ENCODE assay signal across 20 cellular contexts in genomic region chr2:103401621-103402020, GRCh38.
DNase-seq lines count a peak whose midpoint lies in the region; ATAC-seq, FAIRE-seq and TF ChIP-seq lines count a peak whose summit lies in the region.
"Had no signal": no experiment of that assay in that cellular context is flagged by ENCODE, and none has a peak within 500 bp of the region (broad histone marks: within the 10 kb centered on the region; RNA-seq: fewer than 3 reads in every experiment).

No MANE protein-coding gene starts in this region.

- H3K79me2 ChIP-seq in H1 (ENCODE audit: control insufficient read depth in 1 of 2, insufficient read depth in 2 of 2, low read length in 2 of 2), result no peaks in the 10 kb centered on the region

- TF ChIP-seq RAD21 in H1 (IDR thresholded peaks at IDR 0.05 in 1 of 2, conservative IDR thresholded peaks at IDR 0.05 in 1 of 2; ENCODE audit: low read depth in 2 of 2, low read length in 2 of 2), result peak in 1 of 2 experiments; percentile 6; a peak in 1 of 4 replicates

- no peak overlapping the region for H2BK20ac ChIP-seq in H1 (ENCODE audit: low read length)

- H4K8ac ChIP-seq in H1 (ENCODE audit: extremely low read depth, insufficient read depth, low read length) (no peak overlapping the region), mesenchymal stem cell (ENCODE audit: low read length) (no peak overlapping the region)

- H3K4me1 ChIP-seq in BLaER1 treated with 17β-estradiol and CSF1 and Interleukin-3, amounts not matched to agents 10 nM and 100 nM, result peaks cover 0 to 9% (median 7%) of the 10 kb centered on the region in 10 experiments; a peak in 12 of 20 replicates
- H3K4me1 ChIP-seq in H1 (replicated peaks in 1 of 4; ENCODE audit: control insufficient read depth in 3 of 4, insufficient read depth in 4 of 4, low read length in 3 of 4) (peaks cover 0 to 8% (median 4%) of the 10 kb centered on the region in 4 experiments; a peak in 4 of 7 replicates), mesenchymal stem cell (ENCODE audit: control insufficient read depth, insufficient read depth, low read depth, low read length) (peaks cover 2% of the 10 kb centered on the region)
- H3K4me1 ChIP-seq: body of pancreas, SJSA1 had no signal

- H3K4me2 ChIP-seq in BLaER1 treated with 17β-estradiol and CSF1 and Interleukin-3, amounts not matched to agents 10 nM and 100 nM, result peak overlapping the region in 7 of 11 experiments; percentile 10 to 47 (median 36); a peak in 14 of 22 replicates
- H3K4me2 ChIP-seq in H1 (ENCODE audit: insufficient read depth in 1 of 2, low read depth in 2 of 2, low read length in 2 of 2), result peak overlapping the region; percentile 24 to 33; a peak in 3 of 4 replicates
- no peak overlapping the region for H3K4me2 ChIP-seq in mesenchymal stem cell (ENCODE audit: low read length, poor library complexity, severe bottlenecking)

- 18% methylated on average over 4 of the region's 4 CpGs; no CpG with 5 or more reads in 1 of the 2 experiments for WGBS in H1 (ENCODE audit: extremely low coverage in 1 of 2, insufficient coverage in 1 of 2, insufficient read length in 1 of 2, insufficient replicate concordance in 2 of 2, low coverage in 1 of 2, low lambda C conversion rate in 2 of 2, missing lambda C conversion rate in 1 of 2), 2 experiments
- 17% methylated on average over 3 of the region's 4 CpGs for WGBS in mesenchymal stem cell

- FAIRE-seq in H1 (lab: Jason Lieb, UNC), result peak; percentile 100

- H3K23me2 ChIP-seq in H1 (ENCODE audit: low read depth, low read length), result no peaks in the 10 kb centered on the region

- H3K79me1 ChIP-seq in H1 (ENCODE audit: low read depth, low read length), result no peaks in the 10 kb centered on the region
- H3K79me1 ChIP-seq in mesenchymal stem cell (replicated peaks; ENCODE audit: low read length, poor library complexity, severe bottlenecking), result no peaks in the 10 kb centered on the region

- H3K18ac ChIP-seq in H1 (ENCODE audit: extremely low read depth, low read length) (no peak overlapping the region), mesenchymal stem cell (ENCODE audit: low read depth in 1 of 2, low read length in 2 of 2) (no peak overlapping the region)

- no peak overlapping the region for H3K56ac ChIP-seq in H1 (replicated peaks; ENCODE audit: insufficient read length, low read depth, low read length)

- ATAC-seq in GM19328 (IDR thresholded peaks at IDR 0.05; ENCODE audit: unreplicated experiment), result no peak
- ATAC-seq: body of pancreas; esophagus mucosa; stimulated activated naive B cell treated with anti-CD40 and anti-IgM and Interleukin-4, amounts not matched to agents 10 μg/mL and 1 μg/mL and 100 μg/mL, for 72 hours had no signal

- H3K36me3 ChIP-seq in BLaER1 treated with 17β-estradiol and CSF1 and Interleukin-3, amounts not matched to agents 10 nM and 100 nM, result no peaks in the 10 kb centered on the region
- no peaks in the 10 kb centered on the region for H3K36me3 ChIP-seq in H1 (ENCODE audit: control insufficient read depth in 2 of 4, insufficient read depth in 4 of 4, low read length in 3 of 4)
- H3K36me3 ChIP-seq in mesenchymal stem cell (ENCODE audit: control insufficient read depth in 1 of 2, insufficient read depth in 2 of 2, low read depth in 1 of 2, low read length in 2 of 2), result no peaks in the 10 kb centered on the region
- H3K36me3 ChIP-seq: neutrophil, SJSA1 had no signal

- H4K91ac ChIP-seq in H1 (replicated peaks; ENCODE audit: insufficient read length, low read length) (no peak overlapping the region), mesenchymal stem cell (ENCODE audit: low read length) (no peak overlapping the region)

- no peaks in the 10 kb centered on the region for H3K9me3 ChIP-seq in BLaER1 treated with 17β-estradiol and CSF1 and Interleukin-3, amounts not matched to agents 10 nM and 100 nM (replicated peaks in 1 of 11)
- peaks cover 0 to 3% of the 10 kb centered on the region in 2 experiments; a peak in 1 of 4 replicates for H3K9me3 ChIP-seq in H1 (ENCODE audit: insufficient read depth in 2 of 2, low read depth in 1 of 2, low read length in 1 of 2)
- no peaks in the 10 kb centered on the region for H3K9me3 ChIP-seq in mesenchymal stem cell (ENCODE audit: control insufficient read depth, low read length)
- H3K9me3 ChIP-seq: body of pancreas, neutrophil, SJSA1 had no signal

- no peak overlapping the region for H3K14ac ChIP-seq in H1 (ENCODE audit: insufficient read length)
- H3K14ac ChIP-seq in mesenchymal stem cell (ENCODE audit: low read length in 2 of 2), result no peak overlapping the region

- H3K4ac ChIP-seq in H1 (replicated peaks; ENCODE audit: insufficient read length, low read depth, low read length) (no peak overlapping the region), mesenchymal stem cell (ENCODE audit: low read depth in 1 of 2, low read length in 2 of 2) (no peak overlapping the region)

- CTCF ChIA-PET in H1 (lab: Charles Lee; ENCODE audit: partially characterized antibody), result no interaction called here

- H2BK15ac ChIP-seq in H1 (ENCODE audit: low read length), result no peak overlapping the region
- no peak overlapping the region for H2BK15ac ChIP-seq in mesenchymal stem cell (ENCODE audit: low read depth, poor library complexity, severe bottlenecking)

- no peak overlapping the region for H2BK12ac ChIP-seq in H1 (ENCODE audit: low read depth, low read length)
- no peak overlapping the region for H2BK12ac ChIP-seq in mesenchymal stem cell (ENCODE audit: low read length in 2 of 2)

- no peak overlapping the region for H3K9ac ChIP-seq in BLaER1 treated with 17β-estradiol and CSF1 and Interleukin-3, amounts not matched to agents 10 nM and 100 nM
- no peak overlapping the region for H3K9ac ChIP-seq in H1 (replicated peaks in 1 of 4; ENCODE audit: extremely low read depth in 1 of 4, low read depth in 3 of 4, low read length in 3 of 4)
- no peak overlapping the region for H3K9ac ChIP-seq in mesenchymal stem cell (ENCODE audit: low read length)

- no peak overlapping the region for H3K27ac ChIP-seq in BLaER1 treated with 17β-estradiol and CSF1 and Interleukin-3, amounts not matched to agents 10 nM and 100 nM
- H3K27ac ChIP-seq in H1 (ENCODE audit: low read depth, low read length) (no peak overlapping the region), mesenchymal stem cell (ENCODE audit: low read length, poor library complexity, severe bottlenecking) (no peak overlapping the region)
- H3K27ac ChIP-seq: body of pancreas, neutrophil, SJSA1 had no signal

- peak in 1 of 2 experiments; percentile 41; a peak in 1 of 3 replicates for TF ChIP-seq POLR2A in H1 (IDR thresholded peaks at IDR 0.05; ENCODE audit: control extremely low read depth in 1 of 2, low read depth in 2 of 2, low read length in 2 of 2)

- no peak for TF ChIP-seq CTCF in H1 (IDR thresholded peaks at IDR 0.05; ENCODE audit: control extremely low read depth in 1 of 3, insufficient read depth in 1 of 3, low read depth in 1 of 3, low read length in 3 of 3)

- no peak overlapping the region for H3K23ac ChIP-seq in H1 (ENCODE audit: insufficient read length)
- no peak overlapping the region for H3K23ac ChIP-seq in mesenchymal stem cell (ENCODE audit: low read length in 2 of 2)

- H3K27me3 ChIP-seq in BLaER1 treated with 17β-estradiol and CSF1 and Interleukin-3, amounts not matched to agents 10 nM and 100 nM, result no peaks in the 10 kb centered on the region
- H3K27me3 ChIP-seq in H1 (replicated peaks in 1 of 4; ENCODE audit: control insufficient read depth in 3 of 4, extremely low read depth in 1 of 4, insufficient read depth in 3 of 4, low read length in 3 of 4) (no peaks in the 10 kb centered on the region), mesenchymal stem cell (ENCODE audit: control insufficient read depth in 1 of 2, insufficient read depth in 1 of 2, low read length in 2 of 2) (no peaks in the 10 kb centered on the region)
- H3K27me3 ChIP-seq: body of pancreas, neutrophil, SJSA1 had no signal

- TF ChIP-seq EP300 in H1 (IDR thresholded peaks at IDR 0.05; ENCODE audit: borderline replicate concordance in 1 of 2, low read depth in 2 of 2, low read length in 2 of 2), result no peak

- no peak overlapping the region for H2BK120ac ChIP-seq in H1 (replicated peaks; ENCODE audit: low read depth, low read length)
- no peak overlapping the region for H2BK120ac ChIP-seq in mesenchymal stem cell (ENCODE audit: low read depth, low read length)

- no peaks in the 10 kb centered on the region for H4K20me1 ChIP-seq in BLaER1 treated with 17β-estradiol and CSF1 and Interleukin-3, amounts not matched to agents 10 nM and 100 nM
- H4K20me1 ChIP-seq in H1 (replicated peaks in 1 of 2; ENCODE audit: control insufficient read depth in 1 of 2, insufficient read depth in 2 of 2, low read length in 2 of 2), result no peaks in the 10 kb centered on the region

- POLR2A ChIA-PET in H1 (lab: Charles Lee; ENCODE audit: partially characterized antibody), result interaction anchor here (1.0 kb wide), 1 partner anchor 18 kb away, joined by 4 read pairs; no protein-coding TSS in a partner anchor

- no peak overlapping the region for H2AFZ ChIP-seq in H1 (ENCODE audit: low read length)
- no peak overlapping the region for H2AFZ ChIP-seq in mesenchymal stem cell (ENCODE audit: low read depth, low read length)

- no peak overlapping the region for H4K5ac ChIP-seq in H1 (ENCODE audit: insufficient read length, low read depth, low read length)

- DNase-seq in NCI-H460 (ENCODE audit: extremely low read depth, low read depth) (peak; percentile 35), H1 (ENCODE audit: low read depth in 1 of 2, low spot score in 2 of 2) (peak; percentile 56 to 78), mesenchymal stem cell (peak; percentile 39), NCI-H446 treated with DMSO at 0.1 percent for 48 hours (lab: John Stamatoyannopoulos, UW) (no peak), middle frontal gyrus (ENCODE audit: extremely low spot score, low spot score) (no peak), activated gamma-delta T cell treated with Interleukin-2 at 50 U/mL for 16 hours (no peak)
- DNase-seq: activated B cell treated with CpG ODN at 0.5 μM for 24 hours; activated T-cell treated with anti-CD3 and anti-CD28 coated beads, Interleukin-2, amount 50 U/mL, for 24 hours; AML-193; immature natural killer cell; NCI-H1048; NCI-H524; stimulated activated CD4-positive, alpha-beta T cell treated with anti-CD3 and anti-CD28 coated beads, Interleukin-2, amount 100 ng/mL, for 24 hours; stimulated activated naive B cell treated with anti-CD40 and anti-IgM and Interleukin-4, amounts not matched to agents 10 μg/mL and 1 μg/mL and 100 μg/mL, for 72 hours had no signal

- H2AK5ac ChIP-seq in H1 (ENCODE audit: low read depth, low read length) (no peak overlapping the region), mesenchymal stem cell (ENCODE audit: low read length, severe bottlenecking) (no peak overlapping the region)

- no peak overlapping the region for H3K4me3 ChIP-seq in BLaER1 treated with 17β-estradiol and CSF1 and Interleukin-3, amounts not matched to agents 10 nM and 100 nM
- peak overlapping the region in 1 of 4 experiments; percentile 2; a peak in 1 of 8 replicates for H3K4me3 ChIP-seq in H1 (ENCODE audit: extremely low read depth in 1 of 4, insufficient read depth in 2 of 4, low read depth in 3 of 4, low read length in 4 of 4)
- H3K4me3 ChIP-seq in mesenchymal stem cell (ENCODE audit: insufficient read depth in 1 of 2, low read depth in 1 of 2, low read length in 2 of 2), result no peak overlapping the region
- H3K4me3 ChIP-seq: body of pancreas, SJSA1 had no signal

- H2BK5ac ChIP-seq in H1 (ENCODE audit: low read depth, low read length), result no peak overlapping the region
- H2BK5ac ChIP-seq in mesenchymal stem cell (ENCODE audit: low read depth, low read length, poor library complexity, severe bottlenecking), result no peak overlapping the region

TF ChIP-seq in H1, 55 proteins besides CTCF, POLR2A, EP300 and RAD21 (continues in another document):
- no peak for TF ChIP-seq CREB1 (IDR thresholded peaks at IDR 0.05)

Comparison
In these comparisons a context has a peak if more than half of its experiments do, and no peak if none do; other contexts are left out.
1. DNase-seq: peak in NCI-H460 (single experiment), H1 (2 of 2) and mesenchymal stem cell (single experiment); none in NCI-H446 treated with DMSO at 0.1 percent for 48 hours (single experiment), middle frontal gyrus (single experiment) and activated gamma-delta T cell treated with Interleukin-2 at 50 U/mL for 16 hours (single experiment).